In genomic region chr7:128363261-128363721, GRCh38 we compare ENCODE assay signal across 19 cellular contexts. TPM values are rescaled to one million over a fixed set of nuclear protein-coding genes. Genes with fewer than 3 reads are reported as not detected.
"Had no signal": no experiment of that assay in that cellular context is flagged by ENCODE, and none has a peak within 500 bp of the region (broad histone marks: within the 10 kb centered on the region; RNA-seq: fewer than 3 reads in every experiment).

No MANE protein-coding gene starts in this region.

- H3K4me3 ChIP-seq: esophagus muscularis mucosa, gastrocnemius medialis, heart right ventricle, left ventricle myocardium inferior, lung, psoas muscle, spleen, tibial artery, upper lobe of right lung, vagina had no signal

- H3K36me3 Mint-ChIP-seq: naive thymus-derived CD4-positive, alpha-beta T cell; stimulated activated memory B cell treated with anti-CD40 and anti-IgM and Interleukin-4, amounts not matched to agents 10 μg/mL and 1 μg/mL and 100 μg/mL, for 72 hours had no signal

- H3K27ac ChIP-seq: esophagus muscularis mucosa, gastrocnemius medialis, heart right ventricle, left ventricle myocardium inferior, psoas muscle, spleen, tibial artery, upper lobe of right lung, vagina had no signal

- H3K27me3 ChIP-seq: gastrocnemius medialis, vagina had no signal

- H3K4me3 Mint-ChIP-seq: stimulated activated memory B cell treated with anti-CD40 and anti-IgM and Interleukin-4, amounts not matched to agents 10 μg/mL and 1 μg/mL and 100 μg/mL, for 72 hours had no signal

- DNase-seq: effector memory CD4-positive, alpha-beta T cell; gastrocnemius medialis; heart right ventricle; left ventricle myocardium inferior; naive thymus-derived CD4-positive, alpha-beta T cell; psoas muscle; spleen; stimulated activated CD4-positive, alpha-beta T cell treated with anti-CD3 and anti-CD28 coated beads, Interleukin-15, amount 100 ng/mL, for 24 hours; stimulated activated CD4-positive, alpha-beta T cell treated with anti-CD3 and anti-CD28 coated beads, Interleukin-1b, Interleukin-23, amount 100 ng/mL, for 48 hours; stimulated activated CD4-positive, alpha-beta T cell treated with anti-CD3 and anti-CD28 coated beads, Interleukin-4, amount 100 ng/mL, for 24 hours; tibial artery; upper lobe of right lung had no signal

- H3K9me3 Mint-ChIP-seq: naive thymus-derived CD4-positive, alpha-beta T cell; stimulated activated memory B cell treated with anti-CD40 and anti-IgM and Interleukin-4, amounts not matched to agents 10 μg/mL and 1 μg/mL and 100 μg/mL, for 72 hours; stimulated activated naive CD8-positive, alpha-beta T cell treated with anti-CD3 and anti-CD28 coated beads, Interleukin-15, Interleukin-2, amounts not matched to agents 100 ng/mL and 50 ng/mL, for 24 hours had no signal

- ATAC-seq: gastrocnemius medialis; heart right ventricle; naive thymus-derived CD4-positive, alpha-beta T cell; psoas muscle; sciatic nerve; stimulated activated memory B cell treated with anti-CD40 and anti-IgM and Interleukin-4, amounts not matched to agents 10 μg/mL and 1 μg/mL and 100 μg/mL, for 72 hours; upper lobe of right lung had no signal

- H3K9me3 ChIP-seq: esophagus muscularis mucosa, gastrocnemius medialis, heart right ventricle, left ventricle myocardium inferior, psoas muscle, spleen, tibial artery, upper lobe of right lung, vagina had no signal

- H3K36me3 ChIP-seq: esophagus muscularis mucosa, gastrocnemius medialis, heart right ventricle, left ventricle myocardium inferior, spleen, tibial artery, upper lobe of right lung, vagina had no signal

- H3K27ac Mint-ChIP-seq: stimulated activated memory B cell treated with anti-CD40 and anti-IgM and Interleukin-4, amounts not matched to agents 10 μg/mL and 1 μg/mL and 100 μg/mL, for 72 hours; stimulated activated naive CD8-positive, alpha-beta T cell treated with anti-CD3 and anti-CD28 coated beads, Interleukin-15, Interleukin-2, amounts not matched to agents 100 ng/mL and 50 ng/mL, for 24 hours had no signal

RNA-seq across cellular contexts. Expression of gene PRRT4, which starts 1.8 kb away (rescaled TPM):
- total RNA-seq: fibroblast of villous mesenchyme had no signal
